Comparison of ENCODE assay signal across 19 cellular contexts in the genomic region with DNA sequence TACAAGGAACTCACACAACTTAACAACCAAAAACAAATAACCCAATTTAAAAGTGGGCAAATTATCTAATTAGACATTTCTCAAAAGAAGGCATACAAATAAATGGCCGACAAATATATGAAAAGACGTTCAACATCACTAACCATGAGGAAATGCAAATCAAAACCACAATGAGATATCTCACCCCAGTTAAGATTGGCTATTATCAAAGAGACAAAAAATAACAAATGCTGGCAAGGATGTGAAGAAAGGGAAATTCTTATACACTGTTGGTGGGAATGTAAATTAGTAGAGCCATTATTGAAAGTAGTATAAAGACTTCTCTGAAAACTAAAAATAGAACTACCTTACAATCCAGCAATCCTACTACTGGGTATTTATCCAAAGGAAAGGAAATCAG.
DNase-seq lines count a peak whose midpoint lies in the region; ATAC-seq, FAIRE-seq and TF ChIP-seq lines count a peak whose summit lies in the region.
"Had no signal": no experiment of that assay in that cellular context is flagged by ENCODE, and none has a peak within 500 bp of the region (broad histone marks: within the 10 kb centered on the region; RNA-seq: fewer than 3 reads in every experiment).

No MANE protein-coding gene starts in this region.

- peaks cover 7% of the 10 kb centered on the region for H3K9me3 ChIP-seq in DOHH2 (ENCODE audit: control insufficient read depth, insufficient read depth, low read length)
- no peaks in the 10 kb centered on the region for H3K9me3 ChIP-seq in astrocyte (ENCODE audit: insufficient read depth, low read depth, low read length)

- H3K9me2 ChIP-seq in DOHH2 (replicated peaks; ENCODE audit: control insufficient read depth, low read length) = no peaks in the 10 kb centered on the region

- H3K27ac ChIP-seq in DOHH2 (ENCODE audit: low read depth, low read length) = no peak overlapping the region
- no peak overlapping the region for H3K27ac ChIP-seq in astrocyte (ENCODE audit: low read depth, low read length)

- H3K4me1 Mint-ChIP-seq in astrocyte (ENCODE audit: low read depth, unreplicated experiment) = no peaks in the 10 kb centered on the region
- H3K4me1 Mint-ChIP-seq in naive B cell = peaks cover 13 to 14% (median 13%) of the 10 kb centered on the region in 3 donors

- H2AFZ ChIP-seq in astrocyte (ENCODE audit: low read depth, low read length) = no peak overlapping the region

- no peaks in the 10 kb centered on the region for H3F3A ChIP-seq in DOHH2 (ENCODE audit: control insufficient read depth, insufficient read depth)

- no peaks in the 10 kb centered on the region for H3K27me3 Mint-ChIP-seq in astrocyte (ENCODE audit: low read depth, unreplicated experiment)
- H3K27me3 Mint-ChIP-seq in naive B cell = peaks cover 0 to 15% (median 0%) of the 10 kb centered on the region in 3 donors

- H3K4me1 ChIP-seq in DOHH2 (ENCODE audit: control insufficient read depth, low read length) (peaks cover 15% of the 10 kb centered on the region), astrocyte (ENCODE audit: insufficient read depth, low read length) (no peaks in the 10 kb centered on the region)

- peak overlapping the region; percentile 34 for H3K4me2 ChIP-seq in DOHH2 (ENCODE audit: low read length)
- no peak overlapping the region for H3K4me2 ChIP-seq in astrocyte (ENCODE audit: low read length)

- H3K27ac Mint-ChIP-seq in astrocyte (ENCODE audit: unreplicated experiment) (no peak overlapping the region), naive B cell (no peak overlapping the region)
- H3K27ac Mint-ChIP-seq: CD8-positive, alpha-beta T cell had no signal

- H3K36me3 ChIP-seq in DOHH2 (ENCODE audit: control insufficient read depth, low read length) = no peaks in the 10 kb centered on the region
- H3K36me3 ChIP-seq in astrocyte (ENCODE audit: insufficient read depth, low read length) = no peaks in the 10 kb centered on the region

- peak; percentile 45 to 59 for ATAC-seq in naive B cell (ENCODE audit: low read depth in 2 of 2)
- ATAC-seq: CD8-positive, alpha-beta T cell; K562 had no signal

- peaks cover 11% of the 10 kb centered on the region for H3K9me3 Mint-ChIP-seq in astrocyte (ENCODE audit: unreplicated experiment)
- H3K9me3 Mint-ChIP-seq in naive B cell = peaks cover 9 to 23% (median 17%) of the 10 kb centered on the region in 7 donors

- H3K4me3 Mint-ChIP-seq in astrocyte (ENCODE audit: unreplicated experiment) (no peak overlapping the region), naive B cell (peak overlapping the region in 1 of 8 donors; percentile 17)
- H3K4me3 Mint-ChIP-seq: CD8-positive, alpha-beta T cell had no signal

- TF ChIP-seq CTCF in DOHH2 (IDR thresholded peaks at IDR 0.05; ENCODE audit: low read depth, low read length, poor library complexity, severe bottlenecking) (no peak), astrocyte (IDR thresholded peaks at IDR 0.05; ENCODE audit: insufficient read depth, low read depth, low read length) (no peak)

- FAIRE-seq in astrocyte (lab: Jason Lieb, UNC) = peak; percentile 17
- FAIRE-seq: A204.1, HTR-8/SVneo, K562 had no signal

- H3K4me3 ChIP-seq in DOHH2 (ENCODE audit: low read length) = 0 out of 2 replicates have a peak overlapping the region, but pooled peaks have one; percentile 9
- H3K4me3 ChIP-seq in astrocyte (ENCODE audit: insufficient read depth, low read depth, low read length) = no peak overlapping the region
- H3K4me3 ChIP-seq: K562 had no signal

- H4K20me1 ChIP-seq in DOHH2 (ENCODE audit: control insufficient read depth, insufficient read depth, low read depth, low read length) = no peaks in the 10 kb centered on the region
- H4K20me1 ChIP-seq in astrocyte (ENCODE audit: insufficient read depth, low read length) = no peaks in the 10 kb centered on the region

- H3K36me3 Mint-ChIP-seq in astrocyte (ENCODE audit: low read depth, unreplicated experiment) = no peaks in the 10 kb centered on the region
- peaks cover 5 to 21% of the 10 kb centered on the region in 2 donors for H3K36me3 Mint-ChIP-seq in naive B cell
- H3K36me3 Mint-ChIP-seq: CD8-positive, alpha-beta T cell had no signal

- H3K9ac ChIP-seq in astrocyte (ENCODE audit: low read length) = no peak overlapping the region

- DNase-seq in NCI-H526 treated with DMSO at 0.1 percent for 48 hours (lab: John Stamatoyannopoulos, UW) = peak; percentile 23
- DNase-seq in astrocyte (ENCODE audit: low read depth) = no peak
- no peak for DNase-seq in naive B cell
- no peak for DNase-seq in NCI-H2107 treated with DMSO at 0.1 percent for 48 hours (lab: John Stamatoyannopoulos, UW; ENCODE audit: unreplicated experiment)
- DNase-seq in DMS53 treated with DMSO at 0.1 percent for 48 hours (lab: John Stamatoyannopoulos, UW; ENCODE audit: unreplicated experiment) = no peak
- no peak for DNase-seq in DMS153 treated with DMSO at 0.1 percent for 48 hours (lab: John Stamatoyannopoulos, UW; ENCODE audit: unreplicated experiment)
- DNase-seq in NCI-H2171 (lab: John Stamatoyannopoulos, UW) = no peak
- DNase-seq: AML-193; Calu3; CD8-positive, alpha-beta T cell; DMS53; GDM1; GOT3; H7; IMR-90 had no signal

- H3K27me3 ChIP-seq in DOHH2 (ENCODE audit: control insufficient read depth, low read length) (no peaks in the 10 kb centered on the region; the same call in 1 of the 2 replicates), astrocyte (ENCODE audit: insufficient read depth, low read length) (peaks cover 2% of the 10 kb centered on the region)

- H3K79me2 ChIP-seq in DOHH2 (ENCODE audit: control insufficient read depth, low read length) (no peaks in the 10 kb centered on the region), astrocyte (ENCODE audit: insufficient read depth, low read length) (no peaks in the 10 kb centered on the region)
